ENCODE assay signal across 15 cellular contexts in genomic region chr5:137478043-137478442, GRCh38. TPM values are rescaled to one million over a fixed set of nuclear protein-coding genes. Genes with fewer than 3 reads are reported as not detected.
DNase-seq lines count a peak whose midpoint lies in the region; TF ChIP-seq lines count a peak whose summit lies in the region.
"Had no signal": no experiment of that assay in that cellular context is flagged by ENCODE, and none has a peak within 500 bp of the region (broad histone marks: within the 10 kb centered on the region; RNA-seq: fewer than 3 reads in every experiment).

No MANE protein-coding gene starts in this region.

- H3K27me3 Mint-ChIP-seq in HFFc6 (ENCODE audit: insufficient read depth) = peaks cover 1% of the 10 kb centered on the region; the same call in 1 of the 2 replicates
- H3K27me3 Mint-ChIP-seq: CD4-positive, CD25-positive, alpha-beta regulatory T cell; IgD-negative memory B cell had no signal

- no peak overlapping the region for H3K4me2 ChIP-seq in parathyroid adenoma (ENCODE audit: low read length)

- no peaks in the 10 kb centered on the region for H3K27me3 ChIP-seq in parathyroid adenoma (ENCODE audit: control insufficient read depth, insufficient read depth, low read length)
- H3K27me3 ChIP-seq: BLaER1 treated with 17β-estradiol and CSF1 and Interleukin-3, amounts not matched to agents 10 nM and 100 nM had no signal

- H3K27ac Mint-ChIP-seq in HFFc6 = no peak overlapping the region
- H3K27ac Mint-ChIP-seq: CD4-positive, CD25-positive, alpha-beta regulatory T cell; H9; IgD-negative memory B cell had no signal

- no peaks in the 10 kb centered on the region for H3K79me2 ChIP-seq in parathyroid adenoma

- H3K27ac ChIP-seq in parathyroid adenoma = no peak overlapping the region
- H3K27ac ChIP-seq: BLaER1 treated with 17β-estradiol and CSF1 and Interleukin-3, amounts not matched to agents 10 nM and 100 nM had no signal

- no peaks in the 10 kb centered on the region for H3K4me1 Mint-ChIP-seq in HFFc6 (ENCODE audit: low read depth)
- H3K4me1 Mint-ChIP-seq: CD4-positive, CD25-positive, alpha-beta regulatory T cell; H9; IgD-negative memory B cell had no signal

- H3K9me3 Mint-ChIP-seq in HFFc6 = no peaks in the 10 kb centered on the region
- H3K9me3 Mint-ChIP-seq: CD4-positive, CD25-positive, alpha-beta regulatory T cell; H9; IgD-negative memory B cell had no signal

- H3K36me3 ChIP-seq in parathyroid adenoma (ENCODE audit: control insufficient read depth, insufficient read depth, low read length) = no peaks in the 10 kb centered on the region
- H3K36me3 ChIP-seq: BLaER1 treated with 17β-estradiol and CSF1 and Interleukin-3, amounts not matched to agents 10 nM and 100 nM had no signal

- peaks cover 4% of the 10 kb centered on the region for H3K36me3 Mint-ChIP-seq in HFFc6 (ENCODE audit: low read depth)
- H3K36me3 Mint-ChIP-seq: CD4-positive, CD25-positive, alpha-beta regulatory T cell had no signal

- peak; percentile 60 for DNase-seq in NCI-H82 (lab: John Stamatoyannopoulos, UW)
- DNase-seq in NCI-H82 treated with DMSO at 0.1 percent for 48 hours (lab: John Stamatoyannopoulos, UW; ENCODE audit: unreplicated experiment) = no peak
- DNase-seq in NCI-H524 treated with DMSO at 0.1 percent for 48 hours (lab: John Stamatoyannopoulos, UW) = peak; percentile 58
- no peak for DNase-seq in NCI-H1694 treated with DMSO at 0.1 percent for 48 hours (lab: John Stamatoyannopoulos, UW)
- no peak for DNase-seq in dermis blood vessel endothelial cell
- DNase-seq in HFFc6 = no peak
- DNase-seq: ACHN; CD4-positive, CD25-positive, alpha-beta regulatory T cell; DND-41; GDM1; GOT3; H9 had no signal

- peak overlapping the region; percentile 17 for H2AFZ ChIP-seq in parathyroid adenoma

- no peak overlapping the region for H3K4me3 ChIP-seq in parathyroid adenoma (ENCODE audit: low read depth, low read length)
- H3K4me3 ChIP-seq: BLaER1 treated with 17β-estradiol and CSF1 and Interleukin-3, amounts not matched to agents 10 nM and 100 nM had no signal

- no peak overlapping the region for H3K4me3 Mint-ChIP-seq in HFFc6
- H3K4me3 Mint-ChIP-seq: CD4-positive, CD25-positive, alpha-beta regulatory T cell; H9; IgD-negative memory B cell had no signal

- TF ChIP-seq CTCF in parathyroid adenoma (IDR thresholded peaks at IDR 0.05) (no peak), HFFc6 (IDR thresholded peaks at IDR 0.05) (no peak)

- no peaks in the 10 kb centered on the region for H3K9me3 ChIP-seq in parathyroid adenoma (ENCODE audit: control insufficient read depth, low read length)
- H3K9me3 ChIP-seq: BLaER1 treated with 17β-estradiol and CSF1 and Interleukin-3, amounts not matched to agents 10 nM and 100 nM had no signal

- no peak overlapping the region for H3K9ac ChIP-seq in parathyroid adenoma
- H3K9ac ChIP-seq: BLaER1 treated with 17β-estradiol and CSF1 and Interleukin-3, amounts not matched to agents 10 nM and 100 nM had no signal

- H3K4me1 ChIP-seq in parathyroid adenoma = peaks cover 3% of the 10 kb centered on the region

RNA-seq across cellular contexts. Expression of gene SPOCK1, which starts 21.1 kb away (rescaled TPM):
- total RNA-seq in dermis blood vessel endothelial cell = 1.0 and 7.0 TPM in 2 replicates
- 100 to 1,000 TPM; 111 to 170 (median 125) TPM for total RNA-seq in HFFc6 (2021; fragmentation: NEBNext Ultra II Directional; extraction: Animal tissue kit (Norgen Biotek cat#: 25700))

Comparison
In these comparisons a context has a peak if more than half of its experiments do, and no peak if none do; other contexts are left out.
1. DNase-seq: peak in NCI-H82 (single experiment) and NCI-H524 treated with DMSO at 0.1 percent for 48 hours (single experiment); none in NCI-H82 treated with DMSO at 0.1 percent for 48 hours (single experiment), NCI-H1694 treated with DMSO at 0.1 percent for 48 hours (single experiment), dermis blood vessel endothelial cell (single experiment) and HFFc6 (single experiment).
2. RNA of gene SPOCK1, which starts 21.1 kb away (total RNA-seq): 111 to 170 TPM in HFFc6; 1.0 to 7.0 TPM in dermis blood vessel endothelial cell; every median in the first group is over 10 times any median in the second.